8 cellular contexts compared by ENCODE assay signal in the genomic region with DNA sequence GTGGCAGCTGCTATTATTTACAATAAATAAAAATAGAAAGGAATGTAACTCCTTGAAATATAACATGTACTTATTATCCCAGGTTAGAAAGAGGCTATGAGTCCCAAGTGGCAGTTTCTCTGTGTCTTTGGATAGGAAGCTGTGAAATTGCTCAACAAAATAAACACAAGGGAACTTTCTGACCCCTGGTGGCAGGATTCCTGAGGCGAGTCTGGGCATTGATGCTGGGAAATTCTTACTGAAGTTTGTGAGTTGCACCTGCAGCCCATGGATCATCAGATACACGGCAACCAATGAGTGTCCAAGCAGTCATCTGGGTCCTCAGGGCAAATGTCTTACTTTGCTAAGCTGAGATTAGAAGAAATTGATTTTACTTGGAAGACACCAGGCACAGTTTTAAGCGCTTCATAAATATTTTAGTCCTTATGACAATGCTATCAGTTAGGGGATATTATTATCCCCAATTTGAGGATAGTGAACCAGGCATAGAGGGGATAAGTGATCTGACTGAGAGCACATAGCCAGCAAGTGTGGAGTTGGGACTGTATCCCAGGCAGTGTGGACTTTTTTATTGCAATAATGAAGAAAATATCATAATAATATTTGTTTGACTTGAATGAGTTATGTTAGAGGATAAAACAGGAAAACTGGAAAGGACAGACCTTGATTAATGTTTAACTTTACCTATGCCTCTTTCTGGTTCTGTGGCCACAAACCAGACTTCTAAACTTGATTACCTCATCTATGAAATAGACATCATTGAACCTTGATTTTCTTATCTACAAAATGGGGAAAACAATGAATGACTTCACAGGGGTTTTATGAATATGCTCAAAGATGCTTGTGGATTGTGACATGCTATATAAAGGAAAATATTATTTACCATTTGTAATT.
DNase-seq lines count a peak whose midpoint lies in the region; ATAC-seq and TF ChIP-seq lines count a peak whose summit lies in the region.

No MANE protein-coding gene starts in this region.

- no peak overlapping the region for H3K27ac Mint-ChIP-seq in natural killer cell
- H3K27ac Mint-ChIP-seq in effector memory CD8-positive, alpha-beta T cell: no peak overlapping the region

- WGBS in liver: 18% methylated on average over 3 of the region's 3 CpGs

- H3K79me2 ChIP-seq in DOHH2 (ENCODE audit: control insufficient read depth, low read length): no peaks in the 10 kb centered on the region

- no peak overlapping the region for H3K4me3 ChIP-seq in DOHH2 (ENCODE audit: low read length)
- no peak overlapping the region for H3K4me3 ChIP-seq in breast epithelium
- no peak overlapping the region for H3K4me3 ChIP-seq in liver (ENCODE audit: low read depth in 1 of 3, low read length in 3 of 3)

- no peak overlapping the region for H3K9ac ChIP-seq in liver (ENCODE audit: low read depth in 1 of 2, low read length in 2 of 2)

- H3K9me3 ChIP-seq in DOHH2 (ENCODE audit: control insufficient read depth, insufficient read depth, low read length): no peaks in the 10 kb centered on the region
- no peaks in the 10 kb centered on the region for H3K9me3 ChIP-seq in breast epithelium
- H3K9me3 ChIP-seq in liver (ENCODE audit: control insufficient read depth in 4 of 4, low read length in 3 of 4): no peaks in the 10 kb centered on the region

- H3K4me1 ChIP-seq in DOHH2 (ENCODE audit: control insufficient read depth, low read length) (no peaks in the 10 kb centered on the region), breast epithelium (no peaks in the 10 kb centered on the region), liver (ENCODE audit: control insufficient read depth in 4 of 4, insufficient read depth in 4 of 4, low read length in 3 of 4) (peaks cover 0 to 19% (median 14%) of the 10 kb centered on the region in 4 donors)

- H3K27ac ChIP-seq in DOHH2 (ENCODE audit: low read depth, low read length) (no peak overlapping the region), breast epithelium (no peak overlapping the region), liver (ENCODE audit: low read depth in 1 of 2, low read length in 2 of 2) (no peak overlapping the region)

- H4K20me1 ChIP-seq in DOHH2 (ENCODE audit: control insufficient read depth, insufficient read depth, low read depth, low read length): no peaks in the 10 kb centered on the region

- TF ChIP-seq POLR2A in breast epithelium (IDR thresholded peaks at IDR 0.05): no peak

- H3K4me1 Mint-ChIP-seq in natural killer cell: no peaks in the 10 kb centered on the region
- H3K4me1 Mint-ChIP-seq in effector memory CD8-positive, alpha-beta T cell (ENCODE audit: low read depth in 2 of 2): no peaks in the 10 kb centered on the region

- ATAC-seq in natural killer cell (no peak), GM21423 (IDR thresholded peaks at IDR 0.05; ENCODE audit: unreplicated experiment) (no peak)
- ATAC-seq in effector memory CD8-positive, alpha-beta T cell (replicated peaks): no peak

- no peaks in the 10 kb centered on the region; the same call in 1 of the 2 replicates for H3F3A ChIP-seq in DOHH2 (ENCODE audit: control insufficient read depth, insufficient read depth)

- DNase-seq in M059J (ENCODE audit: low read depth): peak; percentile 51
- DNase-seq in breast epithelium (ENCODE audit: low spot score in 2 of 2): peak in 1 of 2 donors; percentile 19
- no peak for DNase-seq in natural killer cell
- DNase-seq in NOMO-1 treated with DMSO at 0.1 percent for 48 hours (lab: John Stamatoyannopoulos, UW; ENCODE audit: unreplicated experiment): no peak
- DNase-seq in effector memory CD8-positive, alpha-beta T cell: no peak

- peaks cover 2% of the 10 kb centered on the region in 2 donors for H3K9me3 Mint-ChIP-seq in natural killer cell
- peaks cover 0 to 1% of the 10 kb centered on the region in 2 donors for H3K9me3 Mint-ChIP-seq in effector memory CD8-positive, alpha-beta T cell

- H3K36me3 Mint-ChIP-seq in natural killer cell: no peaks in the 10 kb centered on the region
- H3K36me3 Mint-ChIP-seq in effector memory CD8-positive, alpha-beta T cell (ENCODE audit: insufficient read depth): no peaks in the 10 kb centered on the region

- intact Hi-C loops in breast epithelium (cut with DNase I; ENCODE audit: low total_unique reads): no loop called here
- intact Hi-C loops in natural killer cell (cut with micrococcal nuclease): no loop called here

- TF ChIP-seq CTCF in DOHH2 (IDR thresholded peaks at IDR 0.05; ENCODE audit: low read depth, low read length, poor library complexity, severe bottlenecking) (peak; percentile 29), breast epithelium (IDR thresholded peaks at IDR 0.05) (peak; percentile 14 to 49 (median 24)), liver (IDR thresholded peaks at IDR 0.05; ENCODE audit: low read depth, low read length, missing input control) (peak; percentile 60), natural killer cell (IDR thresholded peaks at IDR 0.05) (no peak)

- TF ChIP-seq RAD21 in liver (IDR thresholded peaks at IDR 0.05): peak; percentile 72 to 79

- H3K36me3 ChIP-seq in DOHH2 (ENCODE audit: control insufficient read depth, low read length) (no peaks in the 10 kb centered on the region), breast epithelium (no peaks in the 10 kb centered on the region), liver (ENCODE audit: control insufficient read depth in 4 of 4, insufficient read depth in 3 of 4, low read depth in 1 of 4, low read length in 3 of 4) (no peaks in the 10 kb centered on the region)

- H3K27me3 Mint-ChIP-seq in natural killer cell (ENCODE audit: low read depth in 2 of 2): no peaks in the 10 kb centered on the region
- H3K27me3 Mint-ChIP-seq in effector memory CD8-positive, alpha-beta T cell: no peaks in the 10 kb centered on the region

- no peaks in the 10 kb centered on the region for H3K9me2 ChIP-seq in DOHH2 (replicated peaks; ENCODE audit: control insufficient read depth, low read length)

- H3K4me3 Mint-ChIP-seq in natural killer cell: no peak overlapping the region
- no peak overlapping the region for H3K4me3 Mint-ChIP-seq in effector memory CD8-positive, alpha-beta T cell

- no peak overlapping the region for H3K4me2 ChIP-seq in DOHH2 (ENCODE audit: low read length)

- H3K27me3 ChIP-seq in DOHH2 (ENCODE audit: control insufficient read depth, low read length): no peaks in the 10 kb centered on the region
- H3K27me3 ChIP-seq in breast epithelium: no peaks in the 10 kb centered on the region
- H3K27me3 ChIP-seq in liver (ENCODE audit: control insufficient read depth in 4 of 4, insufficient read depth in 4 of 4, low read length in 3 of 4): peaks cover 0 to 2% (median 0%) of the 10 kb centered on the region in 4 donors

TF ChIP-seq in liver, 16 proteins besides CTCF, POLR2A, EP300 and RAD21 (continues in another document):
- TF ChIP-seq, protein P1, sequence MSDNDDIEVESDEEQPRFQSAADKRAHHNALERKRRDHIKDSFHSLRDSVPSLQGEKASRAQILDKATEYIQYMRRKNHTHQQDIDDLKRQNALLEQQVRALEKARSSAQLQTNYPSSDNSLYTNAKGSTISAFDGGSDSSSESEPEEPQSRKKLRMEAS (IDR thresholded peaks at IDR 0.05): peak; percentile 31
- no peak for TF ChIP-seq HNF4G (IDR thresholded peaks at IDR 0.05)
- TF ChIP-seq FOXA2 (IDR thresholded peaks at IDR 0.05): no peak
- peak; percentile 60 to 64 for TF ChIP-seq RXRA (IDR thresholded peaks at IDR 0.05)
- no peak for TF ChIP-seq TAF1 (conservative IDR thresholded peaks at IDR 0.05)
- TF ChIP-seq SP1 (IDR thresholded peaks at IDR 0.05): peak; percentile 7
- no peak for TF ChIP-seq NR2F2 (IDR thresholded peaks at IDR 0.05)
- peak; percentile 34 for TF ChIP-seq YY1 (IDR thresholded peaks at IDR 0.05)
- TF ChIP-seq EGR1 (IDR thresholded peaks at IDR 0.05; ENCODE audit: low read depth in 2 of 2): no peak
- TF ChIP-seq REST (IDR thresholded peaks at IDR 0.05): no peak
- TF ChIP-seq FOXA1 (IDR thresholded peaks at IDR 0.05): no peak
- peak in 1 of 2 donors; percentile 61 for TF ChIP-seq JUND (IDR thresholded peaks at IDR 0.05)
- TF ChIP-seq, protein P2, sequence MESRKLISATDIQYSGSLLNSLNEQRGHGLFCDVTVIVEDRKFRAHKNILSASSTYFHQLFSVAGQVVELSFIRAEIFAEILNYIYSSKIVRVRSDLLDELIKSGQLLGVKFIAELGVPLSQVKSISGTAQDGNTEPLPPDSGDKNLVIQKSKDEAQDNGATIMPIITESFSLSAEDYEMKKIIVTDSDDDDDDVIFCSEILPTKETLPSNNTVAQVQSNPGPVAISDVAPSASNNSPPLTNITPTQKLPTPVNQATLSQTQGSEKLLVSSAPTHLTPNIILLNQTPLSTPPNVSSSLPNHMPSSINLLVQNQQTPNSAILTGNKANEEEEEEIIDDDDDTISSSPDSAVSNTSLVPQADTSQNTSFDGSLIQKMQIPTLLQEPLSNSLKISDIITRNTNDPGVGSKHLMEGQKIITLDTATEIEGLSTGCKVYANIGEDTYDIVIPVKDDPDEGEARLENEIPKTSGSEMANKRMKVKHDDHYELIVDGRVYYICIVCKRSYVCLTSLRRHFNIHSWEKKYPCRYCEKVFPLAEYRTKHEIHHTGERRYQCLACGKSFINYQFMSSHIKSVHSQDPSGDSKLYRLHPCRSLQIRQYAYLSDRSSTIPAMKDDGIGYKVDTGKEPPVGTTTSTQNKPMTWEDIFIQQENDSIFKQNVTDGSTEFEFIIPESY (IDR thresholded peaks at IDR 0.05): peak; percentile 31
